Comparison of ENCODE assay signal across 21 cellular contexts in the genomic region with DNA sequence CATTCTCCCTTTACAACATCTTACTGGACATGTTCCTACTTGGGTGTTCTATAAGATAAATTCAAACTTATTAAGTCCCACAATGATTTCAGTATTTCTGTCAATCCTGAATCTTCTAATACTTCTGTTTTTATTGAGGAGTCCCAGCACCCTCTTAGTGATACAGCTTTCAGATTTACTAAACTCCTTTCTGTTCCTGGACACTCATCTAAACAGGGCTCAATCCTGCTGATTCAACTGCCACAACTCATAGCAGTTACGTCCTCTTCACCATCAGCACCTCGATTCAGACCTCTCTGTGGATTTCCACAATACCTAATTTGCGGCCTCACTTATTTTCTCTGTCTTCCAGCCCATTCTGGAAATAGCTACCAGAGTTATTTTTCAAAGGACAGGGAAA.
DNase-seq lines count a peak whose midpoint lies in the region; ATAC-seq lines count a peak whose summit lies in the region.
"Had no signal": no experiment of that assay in that cellular context is flagged by ENCODE, and none has a peak within 500 bp of the region (broad histone marks: within the 10 kb centered on the region; RNA-seq: fewer than 3 reads in every experiment).

No MANE protein-coding gene starts in this region.

- DNase-seq in NCI-H446 treated with DMSO at 0.1 percent for 48 hours (lab: John Stamatoyannopoulos, UW) = no peak
- DNase-seq: 8988T; ACHN; BE2C; C1 segment of cervical spinal cord; CD4-positive, alpha-beta memory T cell; CD4-positive, CD25-positive, alpha-beta regulatory T cell; CD8-positive, alpha-beta memory T cell; COR-L47; DMS 273 treated with DMSO at 0.1 percent for 48 hours; DMS153; DMS53; DMS79; DND-41; EL; GDM1 had no signal

- peak; percentile 83 for ATAC-seq in GM21526 (IDR thresholded peaks at IDR 0.05; ENCODE audit: low FRiP score, unreplicated experiment)
- peak; percentile 53 for ATAC-seq in HG03565 (IDR thresholded peaks at IDR 0.05; ENCODE audit: unreplicated experiment)
- ATAC-seq in HG02852 (IDR thresholded peaks at IDR 0.05; ENCODE audit: unreplicated experiment) = no peak
- ATAC-seq in HG03520 (IDR thresholded peaks at IDR 0.05; ENCODE audit: unreplicated experiment) = no peak
- ATAC-seq: GM12878 had no signal

Comparison
In these comparisons a context has a peak if more than half of its experiments do, and no peak if none do; other contexts are left out.
1. ATAC-seq: peak in GM21526 (single experiment) and HG03565 (single experiment); none in HG02852 (single experiment) and HG03520 (single experiment).